In the genomic region with DNA sequence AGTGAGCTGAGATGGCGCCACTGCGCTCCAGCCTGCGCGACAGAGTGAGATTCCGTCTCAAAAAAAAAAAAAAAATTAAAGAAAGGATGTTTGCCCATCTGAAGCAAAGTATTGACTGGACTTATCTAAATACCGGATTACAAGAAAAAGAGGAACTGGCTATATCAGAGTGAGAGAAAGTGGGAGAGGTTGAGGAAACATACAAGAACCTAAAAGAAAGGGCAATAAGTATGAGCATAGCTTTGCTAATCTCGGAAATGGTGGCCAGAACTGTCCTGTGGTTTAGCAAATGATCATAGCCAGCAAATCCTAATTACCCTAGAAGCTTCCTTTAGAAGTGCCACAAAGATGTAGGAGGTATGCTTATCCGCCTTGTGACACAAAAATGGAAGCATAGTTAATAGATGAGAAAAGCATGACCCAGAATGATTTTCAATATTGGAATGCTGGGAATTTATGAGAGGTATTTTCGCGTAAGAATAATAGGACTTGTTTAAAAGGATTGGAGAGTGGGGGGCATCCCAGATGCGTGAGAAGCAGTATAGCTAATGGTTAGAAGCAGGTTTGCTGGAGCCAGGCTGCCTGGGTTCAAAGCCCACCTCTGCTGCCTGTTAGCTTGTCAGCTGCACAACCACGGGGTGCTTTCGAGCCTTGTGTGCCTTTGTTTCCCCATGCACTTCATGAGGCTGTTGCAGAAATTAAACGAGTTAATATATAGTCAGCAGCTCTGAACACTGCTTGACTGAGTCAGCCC, we compare ENCODE assay signal across 8 cellular contexts. TPM values are rescaled to one million over a fixed set of nuclear protein-coding genes. Genes with fewer than 3 reads are reported as not detected.
DNase-seq lines count a peak whose midpoint lies in the region; ATAC-seq, FAIRE-seq and TF ChIP-seq lines count a peak whose summit lies in the region.

No MANE protein-coding gene starts in this region.

- TF ChIP-seq EP300 in A549 (IDR thresholded peaks at IDR 0.05): no peak

- TF ChIP-seq POLR2A in A549 (IDR thresholded peaks at IDR 0.05; ENCODE audit: low read length) (no peak), HCT116 (IDR thresholded peaks at IDR 0.05; ENCODE audit: borderline replicate concordance, extremely low read depth, insufficient read depth, insufficient read length) (no peak)

- no peaks in the 10 kb centered on the region for H3K9me3 ChIP-seq in A549
- no peaks in the 10 kb centered on the region for H3K9me3 ChIP-seq in HCT116 (ENCODE audit: control insufficient read depth in 1 of 2, insufficient read depth in 1 of 2, low read depth in 1 of 2, low read length in 2 of 2)
- H3K9me3 ChIP-seq in right cardiac atrium (ENCODE audit: control insufficient read depth, low read length): no peaks in the 10 kb centered on the region

- H3K4me1 ChIP-seq in A549: peaks cover 29% of the 10 kb centered on the region
- peaks cover 12 to 38% of the 10 kb centered on the region in 2 experiments for H3K4me1 ChIP-seq in HCT116 (ENCODE audit: control insufficient read depth in 1 of 2, insufficient read depth in 2 of 2, low read length in 2 of 2)
- peaks cover 10% of the 10 kb centered on the region for H3K4me1 ChIP-seq in right cardiac atrium (ENCODE audit: control insufficient read depth, insufficient read depth, low read length)

- H3K4me3 ChIP-seq in A549 (peak overlapping the region; percentile 89), HCT116 (replicated peaks in 1 of 2; ENCODE audit: low read depth in 1 of 2, low read length in 2 of 2) (peak overlapping the region; percentile 95 to 99), right cardiac atrium (ENCODE audit: low read length) (peak overlapping the region; percentile 83), skin epidermis (peak overlapping the region; percentile 77 to 100 (median 93))

- peaks cover 16% of the 10 kb centered on the region; the same call in 1 of the 2 replicates for H4K20me1 ChIP-seq in HCT116 (ENCODE audit: insufficient read depth)

- ATAC-seq in A549: no peak; a peak in 2 of 6 replicates
- ATAC-seq in HCT116: no peak
- no peak for ATAC-seq in right cardiac atrium
- ATAC-seq in HG02884 (IDR thresholded peaks at IDR 0.05; ENCODE audit: unreplicated experiment): no peak

- RAD21 ChIA-PET in HCT116 (lab: Charles Lee; ENCODE audit: low non-redundant PET in 1 of 2, low total read pairs in 2 of 2, uncharacterized antibody in 2 of 2, unreplicated experiment in 2 of 2): no interaction called here

- intact Hi-C loops in HCT116 (cut with micrococcal nuclease): loop anchor here (5.0 kb wide), 1 partner anchor 60 kb away; no protein-coding TSS in a partner anchor
- intact Hi-C loops in right cardiac atrium (cut with DNase I): loop anchor here in 1 of 4 donors (10.0 kb wide), 1 partner anchor 52 kb away; the partner anchor contains the start of gene LARP4B

- BruUV-seq in HCT116 (replicated peaks; lab: Mats Ljungman, UMichigan): no TSS peak

- DNase-seq in A549 (ENCODE audit: low read depth in 1 of 2, low spot score in 1 of 2): no peak
- DNase-seq in HCT116 (ENCODE audit: low read depth, low spot score): no peak
- DNase-seq in right cardiac atrium: no peak
- DNase-seq in NCI-H446 treated with DMSO at 0.1 percent for 48 hours (lab: John Stamatoyannopoulos, UW): no peak
- DNase-seq in activated CD8-positive, alpha-beta memory T cell treated with anti-CD3 and anti-CD28 coated beads, Interleukin-2, amount 50 U/mL, for 4 hours: no peak

- peaks cover 50% of the 10 kb centered on the region for H3K79me2 ChIP-seq in HCT116 (ENCODE audit: insufficient read depth, low read length)

- H3K9ac ChIP-seq in HCT116 (ENCODE audit: low read length): peak overlapping the region; percentile 98

- FAIRE-seq in A549 (lab: Jason Lieb, UNC): no peak

- H3K4me2 ChIP-seq in A549 (peak overlapping the region; percentile 98), HCT116 (ENCODE audit: low read length) (peak overlapping the region; percentile 84)

- CTCF ChIA-PET in A549 (lab: Yijun Ruan, JAX) (interaction anchor here (0.6 to 2.4 kb wide), 5 partner anchors 16 to 192 kb away, joined by 3 to 7 read pairs (median 3); no protein-coding TSS in a partner anchor), HCT116 (lab: Charles Lee) (no interaction called here)

- H3K27me3 ChIP-seq in HCT116 (ENCODE audit: insufficient read depth, low read length) (no peaks in the 10 kb centered on the region), right cardiac atrium (ENCODE audit: control insufficient read depth, insufficient read depth) (no peaks in the 10 kb centered on the region)

- TF ChIP-seq RAD21 in A549 (conservative IDR thresholded peaks at IDR 0.05 in 1 of 2, IDR thresholded peaks at IDR 0.05 in 1 of 2) (no peak), HCT116 (IDR thresholded peaks at IDR 0.05; ENCODE audit: low read depth) (no peak)

- no peaks in the 10 kb centered on the region for H3K9me2 ChIP-seq in HCT116 (ENCODE audit: insufficient read depth)

- peak overlapping the region; percentile 93 to 94 for H3K27ac ChIP-seq in A549
- H3K27ac ChIP-seq in HCT116 (ENCODE audit: low read depth, low read length): peak overlapping the region; percentile 68
- peak overlapping the region; percentile 89 for H3K27ac ChIP-seq in VCaP
- peak overlapping the region; percentile 59 for H3K27ac ChIP-seq in right cardiac atrium (ENCODE audit: low read length)
- peak overlapping the region in 19 of 21 experiments; percentile 93 to 99 (median 97) for H3K27ac ChIP-seq in skin epidermis

- TF ChIP-seq CTCF in A549 (IDR thresholded peaks at IDR 0.05): no peak
- no peak for TF ChIP-seq CTCF in HCT116 (IDR thresholded peaks at IDR 0.05 in 2 of 3, conservative IDR thresholded peaks at IDR 0.05 in 1 of 3; ENCODE audit: borderline replicate concordance in 1 of 3, insufficient read depth in 1 of 3, low read depth in 2 of 3, low read length in 2 of 3)
- TF ChIP-seq CTCF in VCaP (conservative IDR thresholded peaks at IDR 0.05): no peak

- 54% methylated on average over 14 of the region's 14 CpGs for WGBS in A549 (ENCODE audit: missing lambda C conversion rate)
- WGBS in right cardiac atrium: 75% methylated on average over 14 of the region's 14 CpGs

- POLR2A ChIA-PET in A549 (lab: Yijun Ruan, JAX): interaction anchor here (1.3 to 4.3 kb wide), 4 partner anchors 8 to 62 kb away, joined by 3 to 25 read pairs (median 13); partner anchors contain the start of genes IDI1 and LARP4B
- POLR2A ChIA-PET in HCT116 (lab: Charles Lee): interaction anchor here (0.8 to 1.3 kb wide), 3 partner anchors 17 to 56 kb away, joined by 3 to 5 read pairs (median 4); partner anchors contain the start of gene LARP4B

- no peak overlapping the region for H2AFZ ChIP-seq in HCT116 (ENCODE audit: low read depth, low read length, poor library complexity, severe bottlenecking)

- H3K36me3 ChIP-seq in HCT116 (ENCODE audit: control insufficient read depth in 1 of 2, insufficient read depth in 2 of 2, low read length in 2 of 2): peaks cover 2 to 19% of the 10 kb centered on the region in 2 experiments; a peak in 2 of 4 replicates

TF ChIP-seq in A549, 52 proteins besides CTCF, POLR2A, EP300 and RAD21 (continues in another document):
- TF ChIP-seq, protein P1, sequence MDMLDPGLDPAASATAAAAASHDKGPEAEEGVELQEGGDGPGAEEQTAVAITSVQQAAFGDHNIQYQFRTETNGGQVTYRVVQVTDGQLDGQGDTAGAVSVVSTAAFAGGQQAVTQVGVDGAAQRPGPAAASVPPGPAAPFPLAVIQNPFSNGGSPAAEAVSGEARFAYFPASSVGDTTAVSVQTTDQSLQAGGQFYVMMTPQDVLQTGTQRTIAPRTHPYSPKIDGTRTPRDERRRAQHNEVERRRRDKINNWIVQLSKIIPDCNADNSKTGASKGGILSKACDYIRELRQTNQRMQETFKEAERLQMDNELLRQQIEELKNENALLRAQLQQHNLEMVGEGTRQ (IDR thresholded peaks at IDR 0.05): no peak
- TF ChIP-seq NPAS2 (CRISPR knock-in tag; IDR thresholded peaks at IDR 0.05; ENCODE audit: borderline replicate concordance) (no peak), NFE2L2 (conservative IDR thresholded peaks at IDR 0.05; ENCODE audit: low read length) (no peak)

TF ChIP-seq in HCT116, 20 proteins besides CTCF, POLR2A, EP300 and RAD21 (continues in another document):
- no peak for TF ChIP-seq JUND (IDR thresholded peaks at IDR 0.05)
- TF ChIP-seq SIN3A (IDR thresholded peaks at IDR 0.05; ENCODE audit: low read depth): no peak
- no peak for TF ChIP-seq SP1 (IDR thresholded peaks at IDR 0.05; ENCODE audit: low read depth)
- TF ChIP-seq EGR1 (IDR thresholded peaks at IDR 0.05; ENCODE audit: low read depth): no peak
- TF ChIP-seq, protein P2, sequence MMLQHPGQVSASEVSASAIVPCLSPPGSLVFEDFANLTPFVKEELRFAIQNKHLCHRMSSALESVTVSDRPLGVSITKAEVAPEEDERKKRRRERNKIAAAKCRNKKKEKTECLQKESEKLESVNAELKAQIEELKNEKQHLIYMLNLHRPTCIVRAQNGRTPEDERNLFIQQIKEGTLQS (IDR thresholded peaks at IDR 0.05): no peak
- no peak for TF ChIP-seq CBX3 (IDR thresholded peaks at IDR 0.05; ENCODE audit: low read depth)

RNA-seq across cellular contexts. Expression of gene GTPBP4, which starts 1.2 kb away (rescaled TPM):
- polyA plus RNA-seq in A549 (2011; rRNA removed) (60.7 and 104 TPM in 2 replicates), A549 (2017; fragmentation: RNase III; extraction: RNeasy Plus Mini Kit Qiagen cat#74134 plus additional on column Dnase treatment) (67.8 to 79.5 TPM (median 75.2 TPM) in 3 replicates), right cardiac atrium (16.8 TPM)
- 28.3 and 43.8 TPM in 2 replicates for polyA plus RNA-seq in A549 (2012; cell fraction: cytosol; rRNA removed)
- polyA plus RNA-seq in A549 (2012; cell fraction: nucleus; rRNA removed): 41.6 and 66.0 TPM in 2 replicates
- 60.5 and 73.4 TPM in 2 replicates for polyA minus RNA-seq in A549 (2011; rRNA and poly(A)+ RNA removed)
- total RNA-seq in HCT116 (2021; ENCODE audit: unreplicated experiment) (111 TPM), right cardiac atrium (10 to 100 TPM; 22.9 to 29.8 (median 27.5) TPM)
- 41.8 and 49.2 TPM in 2 replicates for polyA plus RNA-seq in HCT116 (2012)

RNA-seq across cellular contexts. Expression of gene IDI2, which starts 38.6 kb away (rescaled TPM):
- polyA plus RNA-seq in A549 (2011; rRNA removed): not detected in 2 replicates
- polyA plus RNA-seq in A549 (2012; cell fraction: cytosol; rRNA removed): not detected in 2 replicates
- not detected in 2 replicates for polyA plus RNA-seq in A549 (2012; cell fraction: nucleus; rRNA removed)
- not detected in 3 replicates for polyA plus RNA-seq in A549 (2017; fragmentation: RNase III; extraction: RNeasy Plus Mini Kit Qiagen cat#74134 plus additional on column Dnase treatment)
- not detected in 2 replicates for polyA minus RNA-seq in A549 (2011; rRNA and poly(A)+ RNA removed)
- not detected for total RNA-seq in HCT116 (2021; ENCODE audit: unreplicated experiment)
- polyA plus RNA-seq in HCT116 (2012): not detected in 2 replicates
- under 1 TPM in 2 of 4 donors, not detected in 2; 0.23 to 0.29 TPM for total RNA-seq in right cardiac atrium
- 0.23 TPM for polyA plus RNA-seq in right cardiac atrium

RNA-seq across cellular contexts. Expression of gene LARP4B, which starts 55.6 kb away (rescaled TPM):
- 53.7 and 54.2 TPM in 2 replicates for polyA plus RNA-seq in A549 (2011; rRNA removed)
- polyA plus RNA-seq in A549 (2012; cell fraction: cytosol; rRNA removed): 25.0 and 26.9 TPM in 2 replicates
- polyA plus RNA-seq in A549 (2012; cell fraction: nucleus; rRNA removed): 47.2 and 60.8 TPM in 2 replicates
- 25.5 to 26.9 TPM (median 26.4 TPM) in 3 replicates for polyA plus RNA-seq in A549 (2017; fragmentation: RNase III; extraction: RNeasy Plus Mini Kit Qiagen cat#74134 plus additional on column Dnase treatment)
- 102 and 103 TPM in 2 replicates for polyA minus RNA-seq in A549 (2011; rRNA and poly(A)+ RNA removed)
- 122 TPM for total RNA-seq in HCT116 (2021; ENCODE audit: unreplicated experiment)
- polyA plus RNA-seq in HCT116 (2012): 33.4 and 34.3 TPM in 2 replicates
- total RNA-seq in right cardiac atrium: 10 to 100 TPM; 46.9 to 59.3 (median 50.5) TPM
- polyA plus RNA-seq in right cardiac atrium: 12.1 TPM
